10 cellular contexts compared by ENCODE assay signal in genomic region chr11:352456-353180, GRCh38. TPM values are rescaled to one million over a fixed set of nuclear protein-coding genes. Genes with fewer than 3 reads are reported as not detected.
DNase-seq lines count a peak whose midpoint lies in the region; ATAC-seq and TF ChIP-seq lines count a peak whose summit lies in the region.
"Had no signal": no experiment of that assay in that cellular context is flagged by ENCODE, and none has a peak within 500 bp of the region (broad histone marks: within the 10 kb centered on the region; RNA-seq: fewer than 3 reads in every experiment).

No MANE protein-coding gene starts in this region.

- H3K27ac Mint-ChIP-seq in activated naive CD4-positive, alpha-beta T cell treated with anti-CD3 and anti-CD28 coated beads, Interleukin-2, amount 10 ng/mL, durations not matched to agents 7 days and 5 days, result peak overlapping the region; percentile 15
- H3K27ac Mint-ChIP-seq in natural killer cell treated with Interleukin-12 subunit alpha and Interleukin-12 subunit beta and Interleukin-15 and Interleukin-18, amount 100 ng/mL, for 72 hours, result peak overlapping the region in 1 of 2 donors; percentile 40
- peak overlapping the region; percentile 82 for H3K27ac Mint-ChIP-seq in type B pancreatic cell

- H3K4me1 Mint-ChIP-seq in activated naive CD4-positive, alpha-beta T cell treated with anti-CD3 and anti-CD28 coated beads, Interleukin-2, amount 10 ng/mL, durations not matched to agents 7 days and 5 days, result peaks cover 48% of the 10 kb centered on the region
- peaks cover 37 to 38% of the 10 kb centered on the region in 2 donors for H3K4me1 Mint-ChIP-seq in natural killer cell treated with Interleukin-12 subunit alpha and Interleukin-12 subunit beta and Interleukin-15 and Interleukin-18, amount 100 ng/mL, for 72 hours (ENCODE audit: low read depth in 2 of 2)
- peaks cover 28% of the 10 kb centered on the region for H3K4me1 Mint-ChIP-seq in type B pancreatic cell (ENCODE audit: unreplicated experiment)

- peak overlapping the region; percentile 90 to 99 for H3K27ac ChIP-seq in coronary artery

- no peak for ATAC-seq in natural killer cell treated with Interleukin-12 subunit alpha and Interleukin-12 subunit beta and Interleukin-15 and Interleukin-18, amount 100 ng/mL, for 72 hours
- no peak for ATAC-seq in GM19328 (IDR thresholded peaks at IDR 0.05; ENCODE audit: unreplicated experiment)
- no peak for ATAC-seq in GM18868 (IDR thresholded peaks at IDR 0.05; ENCODE audit: unreplicated experiment)

- peak; percentile 17 for DNase-seq in activated naive CD4-positive, alpha-beta T cell treated with anti-CD3 and anti-CD28 coated beads, Interleukin-2, amount 10 ng/mL, durations not matched to agents 7 days and 5 days
- DNase-seq in activated naive CD4-positive, alpha-beta T cell (lab: John Stamatoyannopoulos, UW), result no peak
- DNase-seq in coronary artery (ENCODE audit: low spot score) (no peak), type B pancreatic cell (ENCODE audit: extremely low spot score, unreplicated experiment) (no peak), H4 (ENCODE audit: low spot score) (no peak)
- DNase-seq in natural killer cell treated with Interleukin-12 subunit alpha and Interleukin-12 subunit beta and Interleukin-15 and Interleukin-18, amount 100 ng/mL, for 72 hours (ENCODE audit: low spot score), result no peak
- DNase-seq: effector memory CD4-positive, alpha-beta T cell; NCI-H1105 treated with DMSO at 0.1 percent for 48 hours had no signal

- peaks cover 36% of the 10 kb centered on the region for H3K27me3 Mint-ChIP-seq in activated naive CD4-positive, alpha-beta T cell treated with anti-CD3 and anti-CD28 coated beads, Interleukin-2, amount 10 ng/mL, durations not matched to agents 7 days and 5 days
- H3K27me3 Mint-ChIP-seq in natural killer cell treated with Interleukin-12 subunit alpha and Interleukin-12 subunit beta and Interleukin-15 and Interleukin-18, amount 100 ng/mL, for 72 hours, result no peaks in the 10 kb centered on the region
- peaks cover 3% of the 10 kb centered on the region for H3K27me3 Mint-ChIP-seq in type B pancreatic cell

- CTCF ChIA-PET in activated naive CD4-positive, alpha-beta T cell treated with anti-CD3 and anti-CD28 coated beads, Interleukin-2, amount 10 ng/mL, durations not matched to agents 7 days and 5 days (lab: Charles Lee), result interaction anchor here (0.9 kb wide), 1 partner anchor 13 kb away, joined by 3 read pairs; no protein-coding TSS in a partner anchor

- H3K4me3 ChIP-seq in coronary artery, result no peak overlapping the region

- no peaks in the 10 kb centered on the region for H3K9me3 Mint-ChIP-seq in activated naive CD4-positive, alpha-beta T cell treated with anti-CD3 and anti-CD28 coated beads, Interleukin-2, amount 10 ng/mL, durations not matched to agents 7 days and 5 days
- H3K9me3 Mint-ChIP-seq in natural killer cell treated with Interleukin-12 subunit alpha and Interleukin-12 subunit beta and Interleukin-15 and Interleukin-18, amount 100 ng/mL, for 72 hours, result no peaks in the 10 kb centered on the region
- H3K9me3 Mint-ChIP-seq in type B pancreatic cell, result peaks cover 3% of the 10 kb centered on the region

- no peak overlapping the region for H3K4me3 Mint-ChIP-seq in activated naive CD4-positive, alpha-beta T cell treated with anti-CD3 and anti-CD28 coated beads, Interleukin-2, amount 10 ng/mL, durations not matched to agents 7 days and 5 days
- H3K4me3 Mint-ChIP-seq in natural killer cell treated with Interleukin-12 subunit alpha and Interleukin-12 subunit beta and Interleukin-15 and Interleukin-18, amount 100 ng/mL, for 72 hours, result peak overlapping the region; percentile 5
- H3K4me3 Mint-ChIP-seq in type B pancreatic cell, result peak overlapping the region; percentile 70

- no peaks in the 10 kb centered on the region for H3K36me3 Mint-ChIP-seq in activated naive CD4-positive, alpha-beta T cell treated with anti-CD3 and anti-CD28 coated beads, Interleukin-2, amount 10 ng/mL, durations not matched to agents 7 days and 5 days
- no peaks in the 10 kb centered on the region for H3K36me3 Mint-ChIP-seq in natural killer cell treated with Interleukin-12 subunit alpha and Interleukin-12 subunit beta and Interleukin-15 and Interleukin-18, amount 100 ng/mL, for 72 hours
- H3K36me3 Mint-ChIP-seq in type B pancreatic cell, result no peaks in the 10 kb centered on the region

- TF ChIP-seq CTCF in coronary artery (IDR thresholded peaks at IDR 0.05) (no peak), type B pancreatic cell (conservative IDR thresholded peaks at IDR 0.05) (no peak)

RNA-seq across cellular contexts. Expression of gene B4GALNT4, which starts 16.7 kb away (rescaled TPM):
- total RNA-seq in natural killer cell treated with Interleukin-12 subunit alpha and Interleukin-12 subunit beta and Interleukin-15 and Interleukin-18, amount 100 ng/mL, for 72 hours, result under 1 TPM in 1 of 2 donors, not detected in 1; 0.50 TPM
- 95.0 and 185 TPM in 2 replicates for total RNA-seq in type B pancreatic cell (ENCODE audit: low replicate concordance)
- total RNA-seq in H4 (2014; rRNA removed; shearing (Covaris generic)), result 6.5 and 11.1 TPM in 2 replicates

RNA-seq across cellular contexts. Expression of gene IFITM3, which starts 32.0 kb away (rescaled TPM):
- total RNA-seq in natural killer cell treated with Interleukin-12 subunit alpha and Interleukin-12 subunit beta and Interleukin-15 and Interleukin-18, amount 100 ng/mL, for 72 hours, result 10 to 100 TPM; 28.2 to 29.8 TPM
- 175 and 354 TPM in 2 replicates for total RNA-seq in type B pancreatic cell (ENCODE audit: low replicate concordance)
- 183 and 240 TPM in 2 replicates for total RNA-seq in H4 (2014; rRNA removed; shearing (Covaris generic))

RNA-seq across cellular contexts. Expression of gene IFITM1, which starts 38.8 kb away (rescaled TPM):
- 10 to 100 TPM; 58.1 to 71.0 TPM for total RNA-seq in natural killer cell treated with Interleukin-12 subunit alpha and Interleukin-12 subunit beta and Interleukin-15 and Interleukin-18, amount 100 ng/mL, for 72 hours
- 34.1 and 192 TPM in 2 replicates for total RNA-seq in type B pancreatic cell (ENCODE audit: low replicate concordance)
- total RNA-seq in H4 (2014; rRNA removed; shearing (Covaris generic)), result 179 TPM in 2 replicates

RNA-seq across cellular contexts. Expression of gene PKP3, which starts 41.4 kb away (rescaled TPM):
- total RNA-seq in natural killer cell treated with Interleukin-12 subunit alpha and Interleukin-12 subunit beta and Interleukin-15 and Interleukin-18, amount 100 ng/mL, for 72 hours, result not detected
- 51.6 and 156 TPM in 2 replicates for total RNA-seq in type B pancreatic cell (ENCODE audit: low replicate concordance)
- 2.4 and 3.0 TPM in 2 replicates for total RNA-seq in H4 (2014; rRNA removed; shearing (Covaris generic))

RNA-seq across cellular contexts. Expression of gene IFITM2, which starts 45.0 kb away (rescaled TPM):
- 100 to 1,000 TPM in 1 of 2 donors, 10 to 100 TPM in 1; 87.9 to 171 TPM for total RNA-seq in natural killer cell treated with Interleukin-12 subunit alpha and Interleukin-12 subunit beta and Interleukin-15 and Interleukin-18, amount 100 ng/mL, for 72 hours
- 109 and 238 TPM in 2 replicates for total RNA-seq in type B pancreatic cell (ENCODE audit: low replicate concordance)
- 21.9 and 30.7 TPM in 2 replicates for total RNA-seq in H4 (2014; rRNA removed; shearing (Covaris generic))
